In the genomic region with DNA sequence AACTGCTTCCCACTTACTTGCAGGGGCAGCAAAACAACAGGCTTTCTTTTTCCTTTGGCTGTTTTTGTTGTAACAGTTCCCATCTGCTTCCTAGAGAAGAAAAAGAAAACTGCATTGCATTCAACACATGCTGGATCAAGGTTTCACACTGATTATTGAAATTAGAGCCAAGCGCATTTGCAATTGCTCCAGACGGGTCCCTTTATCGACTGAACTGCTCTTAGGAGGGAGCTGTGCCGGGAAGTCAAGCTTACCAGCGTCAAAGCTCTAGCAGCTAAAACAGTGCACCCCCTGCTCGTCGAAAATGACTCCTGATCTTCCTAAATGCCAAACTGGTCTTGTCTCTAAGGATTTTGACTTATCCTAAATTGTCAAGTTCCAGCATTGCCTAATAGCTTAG, we compare ENCODE assay signal across 1 cellular context.
TF ChIP-seq lines count a peak whose summit lies in the region.

No MANE protein-coding gene starts in this region.

TF ChIP-seq in IMR-90, 13 proteins besides CTCF, POLR2A, EP300 and RAD21:
- no peak for TF ChIP-seq MXI1 (IDR thresholded peaks at IDR 0.05; ENCODE audit: borderline replicate concordance, low read depth, low read length)
- TF ChIP-seq MAFK (IDR thresholded peaks at IDR 0.05; ENCODE audit: low read depth, low read length) = no peak
- no peak for TF ChIP-seq RCOR1 (IDR thresholded peaks at IDR 0.05; ENCODE audit: insufficient replicate concordance, low read length)
- TF ChIP-seq RFX5 (IDR thresholded peaks at IDR 0.05; ENCODE audit: low read depth, low read length) = no peak
- no peak for TF ChIP-seq CEBPB (IDR thresholded peaks at IDR 0.05; ENCODE audit: low read depth, low read length)
- no peak for TF ChIP-seq MAZ (IDR thresholded peaks at IDR 0.05; ENCODE audit: borderline replicate concordance, low read depth, low read length)
- TF ChIP-seq BHLHE40 (IDR thresholded peaks at IDR 0.05; ENCODE audit: low read depth, low read length) = no peak
- TF ChIP-seq, protein P1, sequence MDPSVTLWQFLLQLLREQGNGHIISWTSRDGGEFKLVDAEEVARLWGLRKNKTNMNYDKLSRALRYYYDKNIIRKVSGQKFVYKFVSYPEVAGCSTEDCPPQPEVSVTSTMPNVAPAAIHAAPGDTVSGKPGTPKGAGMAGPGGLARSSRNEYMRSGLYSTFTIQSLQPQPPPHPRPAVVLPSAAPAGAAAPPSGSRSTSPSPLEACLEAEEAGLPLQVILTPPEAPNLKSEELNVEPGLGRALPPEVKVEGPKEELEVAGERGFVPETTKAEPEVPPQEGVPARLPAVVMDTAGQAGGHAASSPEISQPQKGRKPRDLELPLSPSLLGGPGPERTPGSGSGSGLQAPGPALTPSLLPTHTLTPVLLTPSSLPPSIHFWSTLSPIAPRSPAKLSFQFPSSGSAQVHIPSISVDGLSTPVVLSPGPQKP (IDR thresholded peaks at IDR 0.05; ENCODE audit: borderline replicate concordance, low read depth, low read length) = no peak
- TF ChIP-seq, protein P2, sequence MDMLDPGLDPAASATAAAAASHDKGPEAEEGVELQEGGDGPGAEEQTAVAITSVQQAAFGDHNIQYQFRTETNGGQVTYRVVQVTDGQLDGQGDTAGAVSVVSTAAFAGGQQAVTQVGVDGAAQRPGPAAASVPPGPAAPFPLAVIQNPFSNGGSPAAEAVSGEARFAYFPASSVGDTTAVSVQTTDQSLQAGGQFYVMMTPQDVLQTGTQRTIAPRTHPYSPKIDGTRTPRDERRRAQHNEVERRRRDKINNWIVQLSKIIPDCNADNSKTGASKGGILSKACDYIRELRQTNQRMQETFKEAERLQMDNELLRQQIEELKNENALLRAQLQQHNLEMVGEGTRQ (IDR thresholded peaks at IDR 0.05; ENCODE audit: low read depth, low read length) = no peak
- no peak for TF ChIP-seq CHD1 (IDR thresholded peaks at IDR 0.05; ENCODE audit: low read depth, low read length)
- TF ChIP-seq FOS (IDR thresholded peaks at IDR 0.05; ENCODE audit: low read depth, low read length) = no peak
